Comparison of ENCODE assay signal across 8 cellular contexts in genomic region chr6:117483645-117484016, GRCh38. TPM values are rescaled to one million over a fixed set of nuclear protein-coding genes. Genes with fewer than 3 reads are reported as not detected.
DNase-seq lines count a peak whose midpoint lies in the region; ATAC-seq and TF ChIP-seq lines count a peak whose summit lies in the region.

No MANE protein-coding gene starts in this region.

- peaks cover 16% of the 10 kb centered on the region for H3K4me1 ChIP-seq in RWPE2 (ENCODE audit: insufficient read depth, poor library complexity, severe bottlenecking)
- no peaks in the 10 kb centered on the region for H3K4me1 ChIP-seq in endodermal cell (ENCODE audit: control insufficient read depth, insufficient read depth, low read length)

- peak overlapping the region; percentile 88 for H3K27ac Mint-ChIP-seq in endodermal cell
- H3K27ac Mint-ChIP-seq in natural killer cell = peak overlapping the region; percentile 78 to 87

- DNase-seq in NCI-H82 (lab: John Stamatoyannopoulos, UW) (peak; percentile 53), NCI-H82 treated with DMSO at 0.1 percent for 48 hours (lab: John Stamatoyannopoulos, UW; ENCODE audit: unreplicated experiment) (no peak), RWPE2 (ENCODE audit: low spot score) (no peak), endodermal cell (no peak), natural killer cell (no peak), middle frontal gyrus (ENCODE audit: extremely low spot score, low spot score) (no peak), hypothalamus (lab: John Stamatoyannopoulos, UW) (no peak)

- H3K36me3 Mint-ChIP-seq in endodermal cell (ENCODE audit: low read depth) (peaks cover 20% of the 10 kb centered on the region), natural killer cell (no peaks in the 10 kb centered on the region)

- intact Hi-C loops in natural killer cell (cut with micrococcal nuclease) = loop anchor here (1.0 to 2.0 kb wide), 2 partner anchors 65 to 119 kb away; partner anchors contain the start of gene GOPC

- peaks cover 14% of the 10 kb centered on the region for H3K9me3 Mint-ChIP-seq in endodermal cell
- H3K9me3 Mint-ChIP-seq in natural killer cell = no peaks in the 10 kb centered on the region

- H3K36me3 ChIP-seq in RWPE2 (ENCODE audit: low read depth) = peaks cover 47% of the 10 kb centered on the region
- H3K36me3 ChIP-seq in endodermal cell (ENCODE audit: control insufficient read depth, insufficient read depth, low read length) = peaks cover 10% of the 10 kb centered on the region

- 0 to 5% methylated on average over 2 to 6 of the region's 7 CpGs for WGBS in endodermal cell (ENCODE audit: insufficient coverage in 1 of 2, insufficient read length in 1 of 2), 2 experiments

- H3K4me1 Mint-ChIP-seq in endodermal cell (peaks cover 15% of the 10 kb centered on the region), natural killer cell (peaks cover 16 to 31% of the 10 kb centered on the region in 2 donors)

- peak; percentile 15 for ATAC-seq in HG03175 (IDR thresholded peaks at IDR 0.05; ENCODE audit: unreplicated experiment)
- ATAC-seq in RWPE2 (ENCODE audit: low read depth) = peak; percentile 32; the same call in 1 of the 3 replicates
- no peak for ATAC-seq in natural killer cell

- TF ChIP-seq CTCF in RWPE2 (IDR thresholded peaks at IDR 0.05; ENCODE audit: poor library complexity, severe bottlenecking) (no peak), endodermal cell (conservative IDR thresholded peaks at IDR 0.05) (no peak), natural killer cell (IDR thresholded peaks at IDR 0.05) (no peak)

- H3K27me3 ChIP-seq in RWPE2 (ENCODE audit: insufficient read depth, poor library complexity, severe bottlenecking) (no peaks in the 10 kb centered on the region), endodermal cell (ENCODE audit: control insufficient read depth, insufficient read depth, low read length, poor library complexity, severe bottlenecking) (peaks cover 9% of the 10 kb centered on the region)

- peak overlapping the region; percentile 82 for H3K9ac ChIP-seq in endodermal cell (ENCODE audit: extremely low read depth, low read length, poor library complexity, severe bottlenecking)

- peak overlapping the region; percentile 95 for H3K27ac ChIP-seq in RWPE2 (ENCODE audit: poor library complexity, severe bottlenecking)
- peak overlapping the region; percentile 47 for H3K27ac ChIP-seq in endodermal cell (ENCODE audit: low read depth, low read length)

- peak overlapping the region; percentile 79 for H3K4me3 Mint-ChIP-seq in endodermal cell
- peak overlapping the region; percentile 99 for H3K4me3 Mint-ChIP-seq in natural killer cell

- H3K27me3 Mint-ChIP-seq in endodermal cell (ENCODE audit: insufficient read depth) (peaks cover 34% of the 10 kb centered on the region), natural killer cell (ENCODE audit: low read depth in 2 of 2) (no peaks in the 10 kb centered on the region)

- H3K4me3 ChIP-seq in RWPE2 (ENCODE audit: severe bottlenecking) = peak overlapping the region; percentile 59
- H3K4me3 ChIP-seq in endodermal cell (ENCODE audit: low read length) = peak overlapping the region; percentile 97

- H3K9me3 ChIP-seq in RWPE2 (ENCODE audit: severe bottlenecking) (no peaks in the 10 kb centered on the region), endodermal cell (ENCODE audit: control insufficient read depth, low read length) (peaks cover 17% of the 10 kb centered on the region)

RNA-seq across cellular contexts. Expression of gene DCBLD1, which starts 1.2 kb away (rescaled TPM):
- total RNA-seq in endodermal cell (10 to 100 TPM; 16.2 to 27.9 TPM), natural killer cell (10 to 100 TPM in 2 of 3 donors, 1 to 10 TPM in 1; 8.4 to 16.1 (median 13.0) TPM)
- polyA plus RNA-seq in endodermal cell (2013, experiment 1 of 2) = 11.3 TPM
- 12.9 TPM for polyA plus RNA-seq in endodermal cell (2013, experiment 2 of 2)

RNA-seq across cellular contexts. Expression of gene ROS1, which starts 57.9 kb away (rescaled TPM):
- not detected for total RNA-seq in endodermal cell
- polyA plus RNA-seq in endodermal cell (2013, experiment 1 of 2) = not detected
- polyA plus RNA-seq in endodermal cell (2013, experiment 2 of 2) = not detected
- not detected for total RNA-seq in natural killer cell

Comparison
In these comparisons a context has a peak if more than half of its experiments do, and no peak if none do; other contexts are left out.
1. ATAC-seq: peak in HG03175 (single experiment) and RWPE2 (single experiment); none in natural killer cell (0 of 3).